Comparison of ENCODE assay signal across 1 cellular context in genomic region chr7:36527549-36527913, GRCh38.
TF ChIP-seq lines count a peak whose summit lies in the region.

No MANE protein-coding gene starts in this region.

TF ChIP-seq in K562, 482 proteins besides CTCF, POLR2A, EP300 and RAD21 (continued from another document):
- no peak for TF ChIP-seq BRF2 (IDR thresholded peaks at IDR 0.05; ENCODE audit: borderline replicate concordance, insufficient read depth, insufficient read length)
- TF ChIP-seq, protein P1, sequence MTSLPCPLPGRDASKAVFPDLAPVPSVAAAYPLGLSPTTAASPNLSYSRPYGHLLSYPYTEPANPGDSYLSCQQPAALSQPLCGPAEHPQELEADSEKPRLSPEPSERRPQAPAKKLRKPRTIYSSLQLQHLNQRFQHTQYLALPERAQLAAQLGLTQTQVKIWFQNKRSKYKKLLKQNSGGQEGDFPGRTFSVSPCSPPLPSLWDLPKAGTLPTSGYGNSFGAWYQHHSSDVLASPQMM (CRISPR knock-in tag; IDR thresholded peaks at IDR 0.05), result no peak
- no peak for TF ChIP-seq RERE (CRISPR knock-in tag; IDR thresholded peaks at IDR 0.05; ENCODE audit: borderline replicate concordance)
- TF ChIP-seq KDM1A (IDR thresholded peaks at IDR 0.05), result no peak
- TF ChIP-seq UBTF (IDR thresholded peaks at IDR 0.05; ENCODE audit: borderline replicate concordance in 1 of 2, low read depth in 2 of 2, low read length in 2 of 2), result no peak
- TF ChIP-seq NEUROD1 (IDR thresholded peaks at IDR 0.05; ENCODE audit: borderline replicate concordance, low read depth, low read length, partially characterized antibody), result no peak
- no peak for TF ChIP-seq SMARCA5 (IDR thresholded peaks at IDR 0.05)
- TF ChIP-seq ZFP30 (CRISPR knock-in tag; IDR thresholded peaks at IDR 0.05; ENCODE audit: borderline replicate concordance), result no peak
- no peak for TF ChIP-seq TBP (optimal IDR thresholded peaks at IDR 0.05; ENCODE audit: low read depth, low read length)
- no peak for TF ChIP-seq E2F6 (IDR thresholded peaks at IDR 0.05; ENCODE audit: borderline replicate concordance in 1 of 2, extremely low read depth in 1 of 2, insufficient read depth in 1 of 2, insufficient read length in 1 of 2, low read depth in 1 of 2, low read length in 1 of 2, poor library complexity in 1 of 2, severe bottlenecking in 1 of 2)
- no peak for TF ChIP-seq NFE2 (IDR thresholded peaks at IDR 0.05; ENCODE audit: low read depth)
- no peak for TF ChIP-seq SRSF1 (IDR thresholded peaks at IDR 0.05; ENCODE audit: low read depth, low read length)
- TF ChIP-seq, protein P2, sequence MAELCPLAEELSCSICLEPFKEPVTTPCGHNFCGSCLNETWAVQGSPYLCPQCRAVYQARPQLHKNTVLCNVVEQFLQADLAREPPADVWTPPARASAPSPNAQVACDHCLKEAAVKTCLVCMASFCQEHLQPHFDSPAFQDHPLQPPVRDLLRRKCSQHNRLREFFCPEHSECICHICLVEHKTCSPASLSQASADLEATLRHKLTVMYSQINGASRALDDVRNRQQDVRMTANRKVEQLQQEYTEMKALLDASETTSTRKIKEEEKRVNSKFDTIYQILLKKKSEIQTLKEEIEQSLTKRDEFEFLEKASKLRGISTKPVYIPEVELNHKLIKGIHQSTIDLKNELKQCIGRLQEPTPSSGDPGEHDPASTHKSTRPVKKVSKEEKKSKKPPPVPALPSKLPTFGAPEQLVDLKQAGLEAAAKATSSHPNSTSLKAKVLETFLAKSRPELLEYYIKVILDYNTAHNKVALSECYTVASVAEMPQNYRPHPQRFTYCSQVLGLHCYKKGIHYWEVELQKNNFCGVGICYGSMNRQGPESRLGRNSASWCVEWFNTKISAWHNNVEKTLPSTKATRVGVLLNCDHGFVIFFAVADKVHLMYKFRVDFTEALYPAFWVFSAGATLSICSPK (IDR thresholded peaks at IDR 0.05; ENCODE audit: borderline replicate concordance), result no peak
- no peak for TF ChIP-seq ZNF444 (CRISPR knock-in tag; IDR thresholded peaks at IDR 0.05)
- TF ChIP-seq FOS (IDR thresholded peaks at IDR 0.05; ENCODE audit: extremely low read depth, insufficient read length), result no peak
- TF ChIP-seq, protein P3, sequence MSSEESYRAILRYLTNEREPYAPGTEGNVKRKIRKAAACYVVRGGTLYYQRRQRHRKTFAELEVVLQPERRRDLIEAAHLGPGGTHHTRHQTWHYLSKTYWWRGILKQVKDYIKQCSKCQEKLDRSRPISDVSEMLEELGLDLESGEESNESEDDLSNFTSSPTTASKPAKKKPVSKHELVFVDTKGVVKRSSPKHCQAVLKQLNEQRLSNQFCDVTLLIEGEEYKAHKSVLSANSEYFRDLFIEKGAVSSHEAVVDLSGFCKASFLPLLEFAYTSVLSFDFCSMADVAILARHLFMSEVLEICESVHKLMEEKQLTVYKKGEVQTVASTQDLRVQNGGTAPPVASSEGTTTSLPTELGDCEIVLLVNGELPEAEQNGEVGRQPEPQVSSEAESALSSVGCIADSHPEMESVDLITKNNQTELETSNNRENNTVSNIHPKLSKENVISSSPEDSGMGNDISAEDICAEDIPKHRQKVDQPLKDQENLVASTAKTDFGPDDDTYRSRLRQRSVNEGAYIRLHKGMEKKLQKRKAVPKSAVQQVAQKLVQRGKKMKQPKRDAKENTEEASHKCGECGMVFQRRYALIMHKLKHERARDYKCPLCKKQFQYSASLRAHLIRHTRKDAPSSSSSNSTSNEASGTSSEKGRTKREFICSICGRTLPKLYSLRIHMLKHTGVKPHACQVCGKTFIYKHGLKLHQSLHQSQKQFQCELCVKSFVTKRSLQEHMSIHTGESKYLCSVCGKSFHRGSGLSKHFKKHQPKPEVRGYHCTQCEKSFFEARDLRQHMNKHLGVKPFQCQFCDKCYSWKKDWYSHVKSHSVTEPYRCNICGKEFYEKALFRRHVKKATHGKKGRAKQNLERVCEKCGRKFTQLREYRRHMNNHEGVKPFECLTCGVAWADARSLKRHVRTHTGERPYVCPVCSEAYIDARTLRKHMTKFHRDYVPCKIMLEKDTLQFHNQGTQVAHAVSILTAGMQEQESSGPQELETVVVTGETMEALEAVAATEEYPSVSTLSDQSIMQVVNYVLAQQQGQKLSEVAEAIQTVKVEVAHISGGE (CRISPR knock-in tag; IDR thresholded peaks at IDR 0.05), result no peak
- TF ChIP-seq CCAR2 (IDR thresholded peaks at IDR 0.05; ENCODE audit: low read depth, low read length), result no peak
- no peak for TF ChIP-seq ZNF311 (CRISPR knock-in tag; IDR thresholded peaks at IDR 0.05)
TF ChIP-seq in K562: peak in this region for 0.
